ENCODE assay signal across 1 cellular context in genomic region chr1:62687903-62688686, GRCh38.
TF ChIP-seq lines count a peak whose summit lies in the region.

Gene DOCK7 (minus strand): TSS chr1:62688386. CDS start chr1:62688264, 122 bp downstream.

TF ChIP-seq in GM12878, 131 proteins besides CTCF, POLR2A, EP300 and RAD21 (continued from another document):
- TF ChIP-seq ZNF687 (IDR thresholded peaks at IDR 0.05) (peak; percentile 68), BACH1 (IDR thresholded peaks at IDR 0.05; ENCODE audit: borderline replicate concordance) (0 out of 2 replicates have a peak, but pooled peaks have one; percentile 66), STAT3 (IDR thresholded peaks at IDR 0.05; ENCODE audit: low read depth, low read length) (no peak), RELA (IDR thresholded peaks at IDR 0.05; ENCODE audit: borderline replicate concordance, partially characterized antibody) (peak; percentile 23), NFIC (IDR thresholded peaks at IDR 0.05; ENCODE audit: low read depth, low read length) (no peak), CHD4 (IDR thresholded peaks at IDR 0.05) (no peak), PKNOX1 (IDR thresholded peaks at IDR 0.05) (0 out of 2 replicates have a peak, but pooled peaks have one; percentile 12), MYB (IDR thresholded peaks at IDR 0.05; ENCODE audit: borderline replicate concordance, low read depth, low read length) (no peak), NBN (IDR thresholded peaks at IDR 0.05) (0 out of 2 replicates have a peak, but pooled peaks have one; percentile 40), SMARCA5 (IDR thresholded peaks at IDR 0.05) (peak; percentile 40; the same call in 1 of the 2 replicates), MLLT1 (IDR thresholded peaks at IDR 0.05) (peak; percentile 79), FOXM1 (IDR thresholded peaks at IDR 0.05; ENCODE audit: low read depth, low read length) (no peak), CREM (IDR thresholded peaks at IDR 0.05; ENCODE audit: low read depth) (0 out of 2 replicates have a peak, but pooled peaks have one; percentile 24), SMC3 (IDR thresholded peaks at IDR 0.05; ENCODE audit: borderline replicate concordance, low read length) (peak; percentile 9; the same call in 1 of the 2 replicates), YBX1 (IDR thresholded peaks at IDR 0.05) (no peak), TBL1XR1 (IDR thresholded peaks at IDR 0.05; ENCODE audit: low read depth, low read length) (no peak), MTA2 (IDR thresholded peaks at IDR 0.05; ENCODE audit: low read depth) (no peak), IRF4 (IDR thresholded peaks at IDR 0.05; ENCODE audit: low read depth, low read length) (no peak), ZNF622 (IDR thresholded peaks at IDR 0.05) (no peak), ZBTB40 (IDR thresholded peaks at IDR 0.05; ENCODE audit: borderline replicate concordance) (no peak; the same call in 1 of the 2 replicates), RB1 (IDR thresholded peaks at IDR 0.05; ENCODE audit: borderline replicate concordance) (peak; percentile 90; the same call in 1 of the 2 replicates), SUPT20H (IDR thresholded peaks at IDR 0.05; ENCODE audit: borderline replicate concordance, control insufficient read depth, low read depth, low read length) (no peak)
